3 cellular contexts compared by ENCODE assay signal in genomic region chr15:32366492-32366891, GRCh38. TPM values are rescaled to one million over a fixed set of nuclear protein-coding genes. Genes with fewer than 3 reads are reported as not detected.
"Had no signal": no experiment of that assay in that cellular context is flagged by ENCODE, and none has a peak within 500 bp of the region (broad histone marks: within the 10 kb centered on the region; RNA-seq: fewer than 3 reads in every experiment).

No MANE protein-coding gene starts in this region.

RNA-seq across cellular contexts. Expression of gene GOLGA8K, which starts 36.6 kb away (rescaled TPM):
- total RNA-seq: M059J, PC-9, Right ventricle myocardium inferior had no signal
